20 cellular contexts compared by ENCODE assay signal in the genomic region with DNA sequence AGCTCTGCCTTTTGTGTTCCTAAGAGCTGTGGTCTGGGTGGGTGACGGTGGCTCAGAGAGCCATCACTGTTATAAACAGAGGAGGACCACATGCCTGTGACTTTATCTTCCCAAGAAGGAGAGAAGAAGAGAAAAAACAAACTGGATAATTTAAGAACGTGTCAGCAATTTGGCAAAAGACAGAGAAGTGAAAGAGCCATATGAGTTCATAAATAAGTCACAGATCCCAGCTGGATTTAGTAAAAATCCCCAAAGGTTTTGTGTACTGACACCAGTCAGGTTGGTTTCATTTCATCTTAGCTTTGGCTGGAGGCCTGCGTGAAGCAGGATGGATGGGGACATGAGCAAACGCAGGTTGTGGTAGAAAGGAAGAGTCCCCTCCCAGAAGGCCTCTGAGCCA.
DNase-seq lines count a peak whose midpoint lies in the region; ATAC-seq, FAIRE-seq and TF ChIP-seq lines count a peak whose summit lies in the region.
"Had no signal": no experiment of that assay in that cellular context is flagged by ENCODE, and none has a peak within 500 bp of the region (broad histone marks: within the 10 kb centered on the region; RNA-seq: fewer than 3 reads in every experiment).

No MANE protein-coding gene starts in this region.

- CTCF ChIA-PET in K562 (lab: Yijun Ruan, JAX; ENCODE audit: low intra/inter-chr PET ratio) = no interaction called here

- no peaks in the 10 kb centered on the region for H4K20me1 ChIP-seq in K562 (replicated peaks; ENCODE audit: control insufficient read depth, insufficient read depth, low read length)
- H4K20me1 ChIP-seq in osteoblast (ENCODE audit: insufficient read depth, low read length) = no peaks in the 10 kb centered on the region

- no peak for TF ChIP-seq EP300 in K562 (IDR thresholded peaks at IDR 0.05; ENCODE audit: low read length)

- H3K4me3 ChIP-seq in heart right ventricle (no peak overlapping the region), K562 (no peak overlapping the region), osteoblast (ENCODE audit: insufficient read depth, low read length) (no peak overlapping the region), vagina (no peak overlapping the region)
- H3K4me3 ChIP-seq: prostate gland had no signal

- BruUV-seq in K562 (replicated peaks; lab: Mats Ljungman, UMichigan) = no TSS peak

- in situ Hi-C loops in K562 (cut with MboI) = no loop called here

- POLR2A ChIA-PET in K562 (lab: Yijun Ruan, JAX) = interaction anchor here (0.8 kb wide), 1 partner anchor 16 kb away, joined by 3 read pairs; no protein-coding TSS in a partner anchor

- TF ChIP-seq POLR2A in K562 (conservative IDR thresholded peaks at IDR 0.05) = no peak
- no peak for TF ChIP-seq POLR2A in vagina (IDR thresholded peaks at IDR 0.05)

- no peak overlapping the region for H3K9ac ChIP-seq in K562 (ENCODE audit: insufficient read depth in 1 of 2, low read depth in 2 of 2, low read length in 2 of 2)

- H3K9me1 ChIP-seq in K562 (ENCODE audit: control insufficient read depth, insufficient read depth, low read length) = no peaks in the 10 kb centered on the region

- FAIRE-seq in K562 (lab: Jason Lieb, UNC) = no peak
- FAIRE-seq: GM19239, H54 had no signal

- WGBS in heart right ventricle, 2 donors = 60 to 68% methylated on average over 4 of the region's 4 CpGs
- WGBS in K562 (ENCODE audit: insufficient coverage, low coverage, missing lambda C conversion rate) = 0% methylated on average over 4 of the region's 4 CpGs

- H3K27me3 ChIP-seq in heart right ventricle = no peaks in the 10 kb centered on the region
- H3K27me3 ChIP-seq in K562 (ENCODE audit: control insufficient read depth in 2 of 2, insufficient read depth in 2 of 2, low read length in 2 of 2) = peaks cover 0 to 33% of the 10 kb centered on the region in 2 experiments; a peak in 3 of 5 replicates
- no peaks in the 10 kb centered on the region for H3K27me3 ChIP-seq in osteoblast (ENCODE audit: insufficient read depth, low read length)
- H3K27me3 ChIP-seq in vagina = no peaks in the 10 kb centered on the region

- no peak for TF ChIP-seq CTCF in heart right ventricle (IDR thresholded peaks at IDR 0.05)
- no peak for TF ChIP-seq CTCF in K562 (IDR thresholded peaks at IDR 0.05 in 2 of 3, conservative IDR thresholded peaks at IDR 0.05 in 1 of 3; ENCODE audit: insufficient read depth in 2 of 3, low read depth in 1 of 3, low read length in 3 of 3)
- no peak for TF ChIP-seq CTCF in osteoblast (IDR thresholded peaks at IDR 0.05; ENCODE audit: extremely low read depth, low read depth, low read length)
- TF ChIP-seq CTCF in vagina (IDR thresholded peaks at IDR 0.05) = no peak

- H3K4me2 ChIP-seq in K562 (ENCODE audit: insufficient read depth, low read length) (no peak overlapping the region), osteoblast (ENCODE audit: insufficient read depth, low read length) (no peak overlapping the region)

- DNase-seq in heart right ventricle = no peak
- DNase-seq in cardiac septum (ENCODE audit: low spot score) = no peak
- DNase-seq in K562 (ENCODE audit: extremely low read depth in 1 of 4, low spot score in 3 of 4) = no peak
- no peak for DNase-seq in osteoblast (ENCODE audit: insufficient read length, low spot score, missing footprints)
- peak in 1 of 2 donors; percentile 83 for DNase-seq in vagina (ENCODE audit: extremely low spot score in 2 of 2)
- no peak for DNase-seq in effector CD8-positive, alpha-beta T cell (lab: John Stamatoyannopoulos, UW)
- DNase-seq: aorta, C1 segment of cervical spinal cord, Calu3, cerebellar nuclear complex, EL, NCI-H1417 treated with DMSO at 0.1 percent for 48 hours, NCI-H2171 treated with DMSO at 0.1 percent for 48 hours, NCI-H69, substantia nigra had no signal

- H3K4me1 ChIP-seq in heart right ventricle (peaks cover 4 to 41% (median 26%) of the 10 kb centered on the region in 9 donors), K562 (replicated peaks in 1 of 2; ENCODE audit: control insufficient read depth in 2 of 2, insufficient read depth in 2 of 2, low read length in 2 of 2) (no peaks in the 10 kb centered on the region), osteoblast (ENCODE audit: insufficient read depth, low read length) (peaks cover 34% of the 10 kb centered on the region), vagina (peaks cover 45% of the 10 kb centered on the region)
- H3K4me1 ChIP-seq: prostate gland had no signal

- no peak for TF ChIP-seq RAD21 in K562 (CRISPR knock-in tag; conservative IDR thresholded peaks at IDR 0.05 in 1 of 2, IDR thresholded peaks at IDR 0.05 in 1 of 2)

- H3K27ac ChIP-seq in heart right ventricle (peak overlapping the region in 8 of 10 donors; percentile 0 to 74 (median 56)), K562 (ENCODE audit: extremely low read depth, low read depth, low read length) (no peak overlapping the region), osteoblast (ENCODE audit: low read depth, low read length) (peak overlapping the region; percentile 18), vagina (peak overlapping the region; percentile 56)
- H3K27ac ChIP-seq: prostate gland had no signal

- H3K79me2 ChIP-seq in K562 (ENCODE audit: control insufficient read depth, insufficient read depth, low read length) (no peaks in the 10 kb centered on the region), osteoblast (ENCODE audit: insufficient read depth, low read length) (no peaks in the 10 kb centered on the region)

- H3K36me3 ChIP-seq in heart right ventricle (no peaks in the 10 kb centered on the region), K562 (ENCODE audit: control insufficient read depth, insufficient read depth, low read length) (no peaks in the 10 kb centered on the region), osteoblast (ENCODE audit: insufficient read depth, low read length) (no peaks in the 10 kb centered on the region), vagina (no peaks in the 10 kb centered on the region)
- H3K36me3 ChIP-seq: prostate gland had no signal

- peaks cover 0 to 24% (median 0%) of the 10 kb centered on the region in 11 donors for H3K9me3 ChIP-seq in heart right ventricle
- H3K9me3 ChIP-seq in K562 (replicated peaks; ENCODE audit: control insufficient read depth, insufficient read depth, low read depth, low read length) = no peaks in the 10 kb centered on the region
- no peaks in the 10 kb centered on the region for H3K9me3 ChIP-seq in osteoblast (ENCODE audit: low read depth, low read length)
- no peaks in the 10 kb centered on the region for H3K9me3 ChIP-seq in vagina
- H3K9me3 ChIP-seq: prostate gland had no signal

- H2AFZ ChIP-seq in K562 (ENCODE audit: low read depth, low read length) = no peak overlapping the region
- peak overlapping the region; percentile 41 for H2AFZ ChIP-seq in osteoblast (ENCODE audit: low read length)

- peak in 5 of 8 donors; percentile 6 to 36 (median 21) for ATAC-seq in heart right ventricle
- no peak for ATAC-seq in K562
- no peak for ATAC-seq in GM21737 (IDR thresholded peaks at IDR 0.05; ENCODE audit: unreplicated experiment)
- ATAC-seq in GM21786 (IDR thresholded peaks at IDR 0.05; ENCODE audit: unreplicated experiment) = no peak

- intact Hi-C loops in heart right ventricle (cut with DNase I) = no loop called here
- intact Hi-C loops in cardiac septum (cut with DNase I) = no loop called here
- intact Hi-C loops in K562 (cut with micrococcal nuclease) = no loop called here
- intact Hi-C loops in vagina (cut with DNase I) = no loop called here

TF ChIP-seq in K562, 482 proteins besides CTCF, POLR2A, EP300 and RAD21 (continues in another document):
- no peak for TF ChIP-seq RBM14 (IDR thresholded peaks at IDR 0.05; ENCODE audit: borderline replicate concordance, insufficient read depth, low read depth, low read length)
- TF ChIP-seq NEUROD1 (IDR thresholded peaks at IDR 0.05; ENCODE audit: borderline replicate concordance, low read depth, low read length, partially characterized antibody) = no peak
- TF ChIP-seq NFATC3 (IDR thresholded peaks at IDR 0.05) = no peak
- no peak for TF ChIP-seq SNRNP70 (optimal IDR thresholded peaks at IDR 0.05; ENCODE audit: low read depth, low read length)
- TF ChIP-seq, protein P1, sequence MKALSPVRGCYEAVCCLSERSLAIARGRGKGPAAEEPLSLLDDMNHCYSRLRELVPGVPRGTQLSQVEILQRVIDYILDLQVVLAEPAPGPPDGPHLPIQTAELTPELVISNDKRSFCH (CRISPR knock-in tag; IDR thresholded peaks at IDR 0.05) = no peak
- TF ChIP-seq, protein P1 (tag; IDR thresholded peaks at IDR 0.05) = no peak
- TF ChIP-seq MAFF (IDR thresholded peaks at IDR 0.05; ENCODE audit: low read length) = peak; percentile 36; the same call in 1 of the 2 replicates
- TF ChIP-seq ZNF316 (IDR thresholded peaks at IDR 0.05) = peak; percentile 40
- peak; percentile 23 for TF ChIP-seq MAFG (tag; conservative IDR thresholded peaks at IDR 0.05)
- TF ChIP-seq FOXJ2 (tag; IDR thresholded peaks at IDR 0.05) = no peak

Comparison
In these comparisons a context has a peak if more than half of its experiments do, and no peak if none do; other contexts are left out.
1. ATAC-seq: peak in heart right ventricle (5 of 8); none in K562 (single experiment), GM21737 (single experiment) and GM21786 (single experiment).